8 cellular contexts compared by ENCODE assay signal in the genomic region with DNA sequence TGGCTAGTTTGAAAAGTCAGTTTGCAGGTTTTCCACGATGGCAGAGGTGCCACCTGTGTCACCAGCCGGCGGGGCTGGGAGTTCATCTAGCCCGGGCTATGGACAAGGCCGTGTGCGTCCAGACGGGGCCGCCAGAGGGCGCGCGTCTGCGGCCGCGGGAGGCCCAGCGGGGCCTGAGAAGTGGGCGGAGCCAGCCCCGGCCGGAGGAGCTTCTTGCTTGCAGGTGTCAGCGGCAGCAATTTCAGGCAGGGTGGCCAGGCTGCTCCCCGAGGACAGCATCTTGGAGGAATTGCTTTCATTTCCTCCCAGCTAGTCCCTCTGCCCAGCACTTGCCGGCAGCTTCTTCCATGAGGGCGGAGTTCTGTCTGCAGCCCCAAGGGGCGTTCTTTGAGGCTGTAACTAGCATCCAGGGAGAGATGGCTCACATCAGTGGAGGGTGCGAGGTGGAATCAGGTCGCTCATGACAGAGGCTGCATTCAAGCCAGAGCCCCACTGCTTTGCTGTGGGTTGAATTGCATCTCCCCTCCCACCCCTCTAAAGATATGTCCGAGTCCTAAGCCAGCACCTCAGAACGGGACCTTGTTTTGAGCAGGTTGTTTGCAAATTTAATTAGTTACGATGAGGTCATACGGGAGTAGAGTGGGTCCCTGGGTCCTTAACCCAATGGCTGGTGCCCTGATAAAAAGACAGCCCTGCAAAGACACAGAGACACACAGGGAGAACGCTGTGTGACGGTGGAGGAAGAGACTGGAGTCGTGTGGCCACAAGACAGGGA.
DNase-seq lines count a peak whose midpoint lies in the region; TF ChIP-seq lines count a peak whose summit lies in the region.

No MANE protein-coding gene starts in this region.

- H3K4me3 ChIP-seq in HAP-1, result no peak overlapping the region
- H3K4me3 ChIP-seq in Loucy (ENCODE audit: low read length, poor library complexity, severe bottlenecking), result peak overlapping the region; percentile 62
- H3K4me3 ChIP-seq in tibial nerve, result peak overlapping the region in 1 of 4 donors; percentile 32

- DNase-seq in GM04504 (ENCODE audit: low read depth), result peak; percentile 17
- DNase-seq in HAP-1 (ENCODE audit: low spot score in 2 of 2), result peak; percentile 76 to 90
- DNase-seq in SK-N-DZ (ENCODE audit: low spot score), result peak; percentile 75
- DNase-seq in activated naive CD4-positive, alpha-beta T cell (lab: John Stamatoyannopoulos, UW), result peak; percentile 50 to 73 (median 60)
- DNase-seq in glutamatergic neuron, result peak; percentile 90
- peak; percentile 77 for DNase-seq in pons (ENCODE audit: low spot score)
- DNase-seq in tibial nerve (ENCODE audit: low spot score in 2 of 2), result peak; percentile 59 to 64

- 18 to 19% methylated on average over 29 to 31 of the region's 32 CpGs for WGBS in tibial nerve, 2 donors

- H3K9me3 ChIP-seq in HAP-1 (no peaks in the 10 kb centered on the region), Loucy (ENCODE audit: insufficient read depth, low read depth, low read length) (no peaks in the 10 kb centered on the region), tibial nerve (no peaks in the 10 kb centered on the region)

- TF ChIP-seq CTCF in Loucy (conservative IDR thresholded peaks at IDR 0.05; ENCODE audit: low read length), result peak; percentile 90
- TF ChIP-seq CTCF in glutamatergic neuron (IDR thresholded peaks at IDR 0.05; ENCODE audit: partially characterized antibody, unreplicated experiment), result peak; percentile 95
- peak; percentile 81 to 91 (median 84) for TF ChIP-seq CTCF in tibial nerve (IDR thresholded peaks at IDR 0.05)

- H3K27ac ChIP-seq in tibial nerve, result no peak overlapping the region

- peaks cover 27% of the 10 kb centered on the region; the same call in 1 of the 2 replicates for H3K79me2 ChIP-seq in Loucy (ENCODE audit: insufficient read depth, low read length)

- no peak for TF ChIP-seq POLR2A in tibial nerve (IDR thresholded peaks at IDR 0.05)

- H3K27ac Mint-ChIP-seq in glutamatergic neuron (ENCODE audit: unreplicated experiment), result peak overlapping the region; percentile 22

- peak overlapping the region; percentile 75; the same call in 1 of the 2 replicates for H2AFZ ChIP-seq in Loucy (ENCODE audit: low read length)

- H3K9me3 Mint-ChIP-seq in glutamatergic neuron (ENCODE audit: unreplicated experiment), result peaks cover 10% of the 10 kb centered on the region

- peaks cover 2% of the 10 kb centered on the region for H3K4me1 Mint-ChIP-seq in glutamatergic neuron (ENCODE audit: low read depth, unreplicated experiment)

- H4K20me1 ChIP-seq in Loucy (ENCODE audit: insufficient read depth, low read length, poor library complexity, severe bottlenecking), result no peaks in the 10 kb centered on the region

- H3K27me3 ChIP-seq in HAP-1 (ENCODE audit: low read depth) (no peaks in the 10 kb centered on the region), Loucy (ENCODE audit: insufficient read depth, low read length, poor library complexity, severe bottlenecking) (no peaks in the 10 kb centered on the region), tibial nerve (peaks cover 0 to under 1% of the 10 kb centered on the region in 2 donors)

- H3K36me3 Mint-ChIP-seq in glutamatergic neuron (ENCODE audit: unreplicated experiment), result no peaks in the 10 kb centered on the region

- no peaks in the 10 kb centered on the region for H3F3A ChIP-seq in Loucy (ENCODE audit: low read depth)

- H3K36me3 ChIP-seq in HAP-1 (replicated peaks), result no peaks in the 10 kb centered on the region
- no peaks in the 10 kb centered on the region; the same call in 1 of the 2 replicates for H3K36me3 ChIP-seq in Loucy (ENCODE audit: insufficient read depth, low read length)
- H3K36me3 ChIP-seq in tibial nerve, result no peaks in the 10 kb centered on the region

- H3K9me2 ChIP-seq in Loucy (replicated peaks; ENCODE audit: low read depth, low read length), result no peaks in the 10 kb centered on the region

- H3K4me2 ChIP-seq in Loucy (ENCODE audit: low read depth, low read length, poor library complexity, severe bottlenecking), result peak overlapping the region; percentile 83

- in situ Hi-C loops in HAP-1 (cut with MboI; ENCODE audit: low sequenced_read_pairs), result no loop called here

- peak overlapping the region; percentile 55 for H3K4me3 Mint-ChIP-seq in glutamatergic neuron (ENCODE audit: unreplicated experiment)

- H3K9ac ChIP-seq in Loucy (ENCODE audit: low read depth, low read length, poor library complexity, severe bottlenecking), result peak overlapping the region; percentile 53

- peaks cover 4% of the 10 kb centered on the region for H3K27me3 Mint-ChIP-seq in glutamatergic neuron (ENCODE audit: unreplicated experiment)

- H3K4me1 ChIP-seq in HAP-1 (no peaks in the 10 kb centered on the region), Loucy (ENCODE audit: insufficient read depth, low read length, poor library complexity, severe bottlenecking) (peaks cover 34% of the 10 kb centered on the region), tibial nerve (peaks cover 0 to 18% (median 0%) of the 10 kb centered on the region in 4 donors)

- TF ChIP-seq EP300 in tibial nerve (IDR thresholded peaks at IDR 0.05), result no peak

Comparison
In these comparisons a context has a peak if more than half of its experiments do, and no peak if none do; other contexts are left out.
1. DNase-seq: peak in every context shown above with its lines; median percentile 90 in glutamatergic neuron; 83 in HAP-1; 77 in pons; 75 in SK-N-DZ; 62 in tibial nerve; 60 in activated naive CD4-positive, alpha-beta T cell; 17 in GM04504.